In genomic region chr4:66169341-66169740, GRCh38 we compare ENCODE assay signal across 12 cellular contexts.
DNase-seq lines count a peak whose midpoint lies in the region; ATAC-seq, FAIRE-seq and TF ChIP-seq lines count a peak whose summit lies in the region.
"Had no signal": no experiment of that assay in that cellular context is flagged by ENCODE, and none has a peak within 500 bp of the region (broad histone marks: within the 10 kb centered on the region; RNA-seq: fewer than 3 reads in every experiment).

No MANE protein-coding gene starts in this region.

- H3K27me3 ChIP-seq in mesendoderm (ENCODE audit: insufficient read depth, low read length, poor library complexity) (no peaks in the 10 kb centered on the region), psoas muscle (ENCODE audit: insufficient read depth in 3 of 3, low read length in 2 of 3) (no peaks in the 10 kb centered on the region)

- H2BK120ac ChIP-seq in mesendoderm (ENCODE audit: low read depth, low read length) = no peak overlapping the region

- no peak overlapping the region for H4K8ac ChIP-seq in mesendoderm (ENCODE audit: low read depth, low read length)

- H4K5ac ChIP-seq in mesendoderm (ENCODE audit: low read length) = no peak overlapping the region

- H3K79me2 ChIP-seq in mesendoderm (ENCODE audit: control insufficient read depth, insufficient read depth, low read length) = no peaks in the 10 kb centered on the region

- H3K27ac ChIP-seq in mesendoderm (ENCODE audit: low read depth, low read length) (no peak overlapping the region), psoas muscle (no peak overlapping the region)

- H3K18ac ChIP-seq in mesendoderm (ENCODE audit: low read length) = no peak overlapping the region

- H3K23ac ChIP-seq in mesendoderm (ENCODE audit: low read length) = no peak overlapping the region

- no peak overlapping the region for H2BK5ac ChIP-seq in mesendoderm (ENCODE audit: low read length)

- H3K4me1 ChIP-seq in mesendoderm (ENCODE audit: control insufficient read depth, low read depth, low read length) (no peaks in the 10 kb centered on the region), psoas muscle (no peaks in the 10 kb centered on the region)

- H3K4me1 Mint-ChIP-seq in brain = no peaks in the 10 kb centered on the region

- H3K4me2 ChIP-seq in mesendoderm (ENCODE audit: low read length) = no peak overlapping the region

- intact Hi-C loops in psoas muscle (cut with DNase I) = no loop called here

- WGBS in mesendoderm (ENCODE audit: extremely low coverage, insufficient coverage, low lambda C conversion rate) = no CpG with 5 or more reads among the region's 5 CpGs
- WGBS in psoas muscle, 3 donors = 37 to 39% (median 37%) methylated on average over 5 of the region's 5 CpGs

- H3K9ac ChIP-seq in mesendoderm (ENCODE audit: low read length) = no peak overlapping the region

- H3K36me3 ChIP-seq in mesendoderm (ENCODE audit: control insufficient read depth, insufficient read depth, low read length) = no peaks in the 10 kb centered on the region
- H3K36me3 ChIP-seq in psoas muscle (ENCODE audit: insufficient read depth in 1 of 2, low read depth in 1 of 2) = no peaks in the 10 kb centered on the region

- H3K9me3 Mint-ChIP-seq in brain = peaks cover 7 to 30% (median 10%) of the 10 kb centered on the region in 5 experiments

- no peak overlapping the region for H3K27ac Mint-ChIP-seq in brain
- H3K27ac Mint-ChIP-seq: activated naive CD4-positive, alpha-beta T cell treated with anti-CD3 and anti-CD28 coated beads for 36 hours; dendritic cell treated with granulocyte-macrophage colony-stimulating factor and Interleukin-4, amounts not matched to agents 40 ng/mL and 50 ng/mL, for 4 days had no signal

- H3K4me3 Mint-ChIP-seq in brain = no peak overlapping the region
- H3K4me3 Mint-ChIP-seq: activated naive CD4-positive, alpha-beta T cell treated with anti-CD3 and anti-CD28 coated beads for 36 hours; dendritic cell treated with granulocyte-macrophage colony-stimulating factor and Interleukin-4, amounts not matched to agents 40 ng/mL and 50 ng/mL, for 4 days had no signal

- H3K36me3 Mint-ChIP-seq in brain = no peaks in the 10 kb centered on the region

- ATAC-seq in GM18517 (IDR thresholded peaks at IDR 0.05; ENCODE audit: unreplicated experiment) = no peak
- ATAC-seq in psoas muscle = no peak

- no peaks in the 10 kb centered on the region for H3K27me3 Mint-ChIP-seq in brain
- H3K27me3 Mint-ChIP-seq: dendritic cell treated with granulocyte-macrophage colony-stimulating factor and Interleukin-4, amounts not matched to agents 40 ng/mL and 50 ng/mL, for 4 days had no signal

- no peak for FAIRE-seq in GM19239 (lab: Jason Lieb, UNC)

- H3K56ac ChIP-seq in mesendoderm (ENCODE audit: low read length) = no peak overlapping the region

- DNase-seq in ELR (ENCODE audit: low read depth) (peak; percentile 50), mesendoderm (peak; percentile 58), GM19239 (ENCODE audit: insufficient read length, low spot score) (no peak), psoas muscle (no peak)
- DNase-seq in stimulated activated CD4-positive, alpha-beta T cell treated with anti-CD3 and anti-CD28 coated beads, Interleukin-12 subunit alpha, Interleukin-12 subunit beta, amount 100 ng/mL, for 4 hours = no peak
- DNase-seq: activated naive CD4-positive, alpha-beta T cell treated with anti-CD3 and anti-CD28 coated beads for 36 hours; NCI-H2227 treated with DMSO at 0.1 percent for 48 hours; SHP77 treated with DMSO at 0.1 percent for 48 hours had no signal

- peak; percentile 40 for TF ChIP-seq CTCF in LNCAP (IDR thresholded peaks at IDR 0.05)
- TF ChIP-seq CTCF in brain (conservative IDR thresholded peaks at IDR 0.05) = peak; percentile 30 to 61
- no peak for TF ChIP-seq CTCF in psoas muscle (IDR thresholded peaks at IDR 0.05)

- H3K4me3 ChIP-seq in mesendoderm (ENCODE audit: low read length) (no peak overlapping the region), psoas muscle (no peak overlapping the region)

- no peak overlapping the region for H2BK15ac ChIP-seq in mesendoderm (replicated peaks; ENCODE audit: low read depth)

- no peak overlapping the region for H2AK5ac ChIP-seq in mesendoderm (ENCODE audit: low read length)

- no peaks in the 10 kb centered on the region for H3K79me1 ChIP-seq in mesendoderm (ENCODE audit: low read length)

- no peak overlapping the region for H3K4ac ChIP-seq in mesendoderm (ENCODE audit: low read depth, low read length)

- peaks cover 14% of the 10 kb centered on the region for H3K9me3 ChIP-seq in psoas muscle

Comparison
In these comparisons a context has a peak if more than half of its experiments do, and no peak if none do; other contexts are left out.
1. DNase-seq: peak in ELR (single experiment) and mesendoderm (single experiment); none in GM19239 (single experiment), stimulated activated CD4-positive, alpha-beta T cell treated with anti-CD3 and anti-CD28 coated beads, Interleukin-12 subunit alpha, Interleukin-12 subunit beta, amount 100 ng/mL, for 4 hours (single experiment) and psoas muscle (0 of 2).